Comparison of ENCODE assay signal across 34 cellular contexts in the genomic region with DNA sequence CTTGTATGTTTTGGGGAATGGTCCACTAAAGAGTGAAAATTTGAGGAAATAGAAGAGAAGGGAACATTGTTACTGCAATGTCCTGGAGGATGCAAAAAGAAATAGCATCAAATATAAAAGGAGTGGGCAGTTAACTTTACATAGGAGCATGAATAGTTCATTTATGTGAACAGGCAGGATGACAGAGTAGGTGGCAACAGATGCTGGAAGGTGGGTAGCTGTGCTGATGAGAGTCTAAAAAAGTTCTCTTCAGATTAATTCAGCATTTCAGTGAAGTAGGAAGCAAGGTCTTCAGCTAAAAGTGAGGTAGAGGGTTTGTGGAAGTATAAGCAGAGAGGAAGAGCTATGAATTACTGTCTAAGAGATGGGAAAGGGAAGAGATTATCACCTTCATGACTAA.
"Had no signal": no experiment of that assay in that cellular context is flagged by ENCODE, and none has a peak within 500 bp of the region (broad histone marks: within the 10 kb centered on the region; RNA-seq: fewer than 3 reads in every experiment).

No MANE protein-coding gene starts in this region.

- H3K36me3 ChIP-seq: MG63 had no signal

- H3K9me3 ChIP-seq: MG63 had no signal

- H3K27me3 ChIP-seq: MG63 had no signal

- H3K4me3 ChIP-seq: MG63 had no signal

- DNase-seq: Karpas-422, Kasumi-1, MG63, MM.1S, MV-4-11, NCI-H1048, NCI-H1092, NCI-H1092 treated with DMSO at 0.1 percent for 48 hours, NCI-H1105, NCI-H1105 treated with DMSO at 0.1 percent for 48 hours, NCI-H1417, NCI-H1417 treated with DMSO at 0.1 percent for 48 hours, NCI-H1436, NCI-H1436 treated with DMSO at 0.1 percent for 48 hours, NCI-H146, NCI-H1694, NCI-H1694 treated with DMSO at 0.1 percent for 48 hours, NCI-H187, NCI-H187 treated with DMSO at 0.1 percent for 48 hours, NCI-H1930, NCI-H2029, NCI-H2029 treated with DMSO at 0.1 percent for 48 hours, NCI-H2081, NCI-H2081 treated with DMSO at 0.1 percent for 48 hours, NCI-H2107, NCI-H2171 treated with DMSO at 0.1 percent for 48 hours, NCI-H2227 treated with DMSO at 0.1 percent for 48 hours, NCI-H226, NCI-H345, NCI-H446, NCI-H446 treated with DMSO at 0.1 percent for 48 hours, NCI-H510A, NCI-H510A treated with DMSO at 0.1 percent for 48 hours, NCI-H524 had no signal
